ENCODE assay signal across 21 cellular contexts in genomic region chr15:87496109-87496508, GRCh38.
"Had no signal": no experiment of that assay in that cellular context is flagged by ENCODE, and none has a peak within 500 bp of the region (broad histone marks: within the 10 kb centered on the region; RNA-seq: fewer than 3 reads in every experiment).

No MANE protein-coding gene starts in this region.

- H3K4me3 Mint-ChIP-seq: memory B cell, mesothelial cell of epicardium, naive B cell, nephron had no signal

- H3K4me3 ChIP-seq: esophagus squamous epithelium, lower lobe of right lung, pancreas, sigmoid colon, smooth muscle cell, upper lobe of left lung, uterus had no signal

- H3K27me3 Mint-ChIP-seq: memory B cell, naive B cell had no signal

- H3K27ac ChIP-seq: esophagus squamous epithelium, lower lobe of right lung, pancreas, sigmoid colon, upper lobe of left lung, uterus had no signal

- H3K9me3 Mint-ChIP-seq: nephron had no signal

- H3K36me3 ChIP-seq: esophagus squamous epithelium, lower lobe of right lung, pancreas, sigmoid colon, upper lobe of left lung, uterus had no signal

- FAIRE-seq: islet of Langerhans, pancreas had no signal

- DNase-seq: dermis blood vessel endothelial cell; esophagus squamous epithelium; foreskin fibroblast; hypothalamus; kidney glomerular epithelial cell; lower lobe of right lung; naive B cell; occipital lobe; pancreas; sigmoid colon; stimulated activated CD4-positive, alpha-beta T cell treated with anti-CD3 and anti-CD28 coated beads, Interleukin-2, amount 100 ng/mL, for 48 hours; stimulated activated naive CD4-positive, alpha-beta T cell treated with Interleukin-2 at 50 U/mL for 16 hours; upper lobe of left lung; uterus had no signal

- H3K27ac Mint-ChIP-seq: memory B cell, mesothelial cell of epicardium, naive B cell, progenitor cell of endocrine pancreas had no signal

- H3K36me3 Mint-ChIP-seq: memory B cell, mesothelial cell of epicardium, naive B cell had no signal

- ATAC-seq: left lobe of liver, lower lobe of right lung, pancreas had no signal

- H3K4me1 Mint-ChIP-seq: memory B cell, mesothelial cell of epicardium, naive B cell, nephron had no signal

- H3K4me1 ChIP-seq: esophagus squamous epithelium, lower lobe of right lung, pancreas, upper lobe of left lung, uterus had no signal

- H3K9me3 ChIP-seq: esophagus squamous epithelium, lower lobe of right lung, pancreas, sigmoid colon, upper lobe of left lung, uterus had no signal

- H3K27me3 ChIP-seq: esophagus squamous epithelium, sigmoid colon, upper lobe of left lung, uterus had no signal
